Comparison of ENCODE assay signal across 10 cellular contexts in the genomic region with DNA sequence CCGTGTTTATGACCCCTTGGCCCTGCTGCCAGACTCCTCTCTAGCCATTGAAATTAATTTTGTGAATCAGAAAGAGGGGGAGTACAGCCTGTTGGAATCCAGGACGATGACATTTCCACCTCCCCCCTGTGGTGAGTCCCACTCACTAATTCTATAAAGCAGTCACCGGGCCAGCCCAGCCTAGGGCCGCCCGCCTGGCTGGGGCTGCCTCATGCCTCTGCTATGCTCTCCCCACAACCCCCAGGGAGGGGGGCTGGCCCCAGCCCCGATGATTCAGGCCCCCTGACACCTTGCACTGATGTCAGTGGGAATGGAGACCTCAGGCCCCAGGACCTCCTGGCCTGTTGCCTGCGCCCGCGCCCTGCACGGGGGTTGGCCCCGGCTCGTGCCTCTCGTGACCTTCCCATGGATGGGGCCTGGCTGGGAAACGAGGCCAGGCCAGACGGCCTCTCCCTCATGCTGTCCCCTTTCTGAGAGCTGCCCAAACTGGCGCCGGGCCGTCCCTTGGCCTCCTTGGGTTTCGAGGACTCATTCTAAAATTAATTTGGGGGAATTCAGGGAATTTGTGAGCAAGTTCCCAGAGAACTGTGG. TPM values are rescaled to one million over a fixed set of nuclear protein-coding genes. Genes with fewer than 3 reads are reported as not detected.
DNase-seq lines count a peak whose midpoint lies in the region; ATAC-seq, FAIRE-seq and TF ChIP-seq lines count a peak whose summit lies in the region.
"Had no signal": no experiment of that assay in that cellular context is flagged by ENCODE, and none has a peak within 500 bp of the region (broad histone marks: within the 10 kb centered on the region; RNA-seq: fewer than 3 reads in every experiment).

No MANE protein-coding gene starts in this region.

- no peak for TF ChIP-seq POLR2A in GM12892 (IDR thresholded peaks at IDR 0.05; ENCODE audit: low read depth, low read length)

- POLR2A ChIA-PET in AG04450 (lab: Yijun Ruan, JAX): interaction anchor here (0.6 kb wide), 1 partner anchor 15 kb away, joined by 3 read pairs; no protein-coding TSS in a partner anchor
- POLR2A ChIA-PET in GM10248 (lab: Yijun Ruan, JAX): no interaction called here

- no peak for FAIRE-seq in GM12892 (lab: Jason Lieb, UNC)
- FAIRE-seq: keratinocyte had no signal

- H3K27ac ChIP-seq in AG04450 (ENCODE audit: low read depth, low read length): peak overlapping the region; percentile 88

- H3K4me3 ChIP-seq in AG04450 (ENCODE audit: low read depth, low read length) (no peak overlapping the region), fibroblast of pulmonary artery (replicated peaks; ENCODE audit: low read depth, low read length) (no peak overlapping the region)

- ATAC-seq in GM18907 (IDR thresholded peaks at IDR 0.05; ENCODE audit: unreplicated experiment): no peak

- DNase-seq in AG04450 (ENCODE audit: low read depth, low spot score): peak; percentile 78
- peak; percentile 61 for DNase-seq in RKO (ENCODE audit: low spot score)
- peak; percentile 64 for DNase-seq in fibroblast of pulmonary artery (ENCODE audit: low read depth)
- DNase-seq in non-pigmented ciliary epithelial cell (ENCODE audit: low read depth): peak; percentile 70
- DNase-seq in GM10248 (ENCODE audit: extremely low spot score): no peak
- no peak for DNase-seq in GM12892 (ENCODE audit: insufficient read length)
- DNase-seq in anterior cingulate cortex (lab: John Stamatoyannopoulos, UW): no peak

- no peaks in the 10 kb centered on the region for H3K27me3 ChIP-seq in AG04450 (ENCODE audit: control insufficient read depth, insufficient read depth, low read length)

- H3K9me3 ChIP-seq in AG04450 (ENCODE audit: control insufficient read depth, insufficient read depth, low read length): peaks cover 10% of the 10 kb centered on the region; the same call in 1 of the 2 replicates

- CTCF ChIA-PET in AG04450 (lab: Charles Lee): interaction anchor here (1.3 kb wide), 1 partner anchor 132 kb away, joined by 3 read pairs; no protein-coding TSS in a partner anchor
- CTCF ChIA-PET in GM10248 (lab: Yijun Ruan, JAX): interaction anchor here (1.3 kb wide), 1 partner anchor 39 kb away, joined by 3 read pairs; no protein-coding TSS in a partner anchor

- TF ChIP-seq CTCF in AG04450 (IDR thresholded peaks at IDR 0.05; ENCODE audit: low read depth, low read length): no peak
- TF ChIP-seq CTCF in fibroblast of pulmonary artery (IDR thresholded peaks at IDR 0.05; ENCODE audit: low read length, missing control alignments): no peak
- TF ChIP-seq CTCF in GM10248 (IDR thresholded peaks at IDR 0.05; ENCODE audit: control extremely low read depth, extremely low read depth, low read depth, missing control alignments): no peak

RNA-seq across cellular contexts. Expression of a gene that starts 34.0 kb away (rescaled TPM):
- polyA plus RNA-seq in AG04450 (2011; rRNA removed): not detected in 2 replicates
- not detected in 2 replicates for polyA minus RNA-seq in AG04450 (2011; rRNA and poly(A)+ RNA removed)
- polyA plus RNA-seq in GM12892 (2012; ENCODE audit: missing spikeins): not detected
- polyA plus RNA-seq: CD14-positive monocyte, keratinocyte had no signal

RNA-seq across cellular contexts. Expression of a gene that starts 52.6 kb away (rescaled TPM):
- polyA plus RNA-seq in AG04450 (2011; rRNA removed): 2.6 and 4.4 TPM in 2 replicates
- 1.4 and 2.5 TPM in 2 replicates for polyA minus RNA-seq in AG04450 (2011; rRNA and poly(A)+ RNA removed)
- not detected for polyA plus RNA-seq in GM12892 (2012; ENCODE audit: missing spikeins)

Comparison
In these comparisons a context has a peak if more than half of its experiments do, and no peak if none do; other contexts are left out.
1. DNase-seq: peak in AG04450 (single experiment), RKO (single experiment), fibroblast of pulmonary artery (single experiment) and non-pigmented ciliary epithelial cell (single experiment); none in GM10248 (single experiment), GM12892 (single experiment) and anterior cingulate cortex (0 of 58).